In the genomic region with DNA sequence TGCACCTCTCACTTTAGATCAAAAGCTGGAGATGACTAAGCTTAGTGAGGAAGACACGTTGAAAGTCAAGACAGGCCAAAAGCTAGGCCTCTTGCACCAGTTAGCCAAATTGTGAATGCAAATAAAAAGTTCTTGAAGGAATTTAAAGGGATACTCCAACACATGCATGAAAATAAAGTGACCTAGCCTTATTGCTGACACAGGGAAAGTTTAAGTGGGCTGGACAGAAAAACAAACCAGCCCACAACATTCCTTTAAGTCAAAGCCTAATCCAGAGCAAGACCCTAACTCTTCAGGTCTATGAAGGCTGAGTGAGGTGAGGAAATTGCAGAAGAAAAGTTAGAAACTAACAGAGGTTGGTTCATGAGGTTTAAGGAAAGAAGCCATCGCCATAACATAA, we compare ENCODE assay signal across 8 cellular contexts.
"Had no signal": no experiment of that assay in that cellular context is flagged by ENCODE, and none has a peak within 500 bp of the region (broad histone marks: within the 10 kb centered on the region; RNA-seq: fewer than 3 reads in every experiment).

No MANE protein-coding gene starts in this region.

- FAIRE-seq: G401.6, GM12878, GM12891, GM12892, GM18507, GM19239 had no signal

- ATAC-seq: GM12878 had no signal

- H3K4me3 ChIP-seq: GM12878 had no signal

- DNase-seq: GDM1, GF-D8 had no signal
